Comparison of ENCODE assay signal across 28 cellular contexts in the genomic region with DNA sequence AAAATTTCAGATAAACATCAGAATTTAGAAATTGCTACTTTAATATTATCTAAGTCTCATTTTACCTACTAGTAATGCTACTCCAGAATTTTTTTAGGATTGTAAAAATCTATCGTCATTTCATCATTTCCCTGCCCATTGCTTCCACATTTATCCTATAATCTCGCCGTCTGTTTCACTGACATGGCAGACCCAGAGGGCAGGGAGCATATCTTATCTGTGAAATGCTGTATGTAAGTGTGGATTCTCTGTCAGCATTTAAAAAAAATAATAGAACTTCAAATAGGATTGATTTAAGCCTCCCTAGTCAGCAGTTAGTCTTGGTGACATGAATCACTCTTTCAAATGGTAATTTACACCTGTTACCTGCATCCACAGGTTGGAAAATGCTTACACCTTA.
"Had no signal": no experiment of that assay in that cellular context is flagged by ENCODE, and none has a peak within 500 bp of the region (broad histone marks: within the 10 kb centered on the region; RNA-seq: fewer than 3 reads in every experiment).

No MANE protein-coding gene starts in this region.

- H3K79me2 ChIP-seq: parathyroid adenoma had no signal

- H3K4me3 ChIP-seq: neural progenitor cell, ovary, psoas muscle, right lobe of liver, sigmoid colon, stomach, thoracic aorta, thyroid gland, tibial nerve, upper lobe of left lung, vagina had no signal

- H3K4me2 ChIP-seq: neural progenitor cell had no signal

- H3K27ac Mint-ChIP-seq: naive thymus-derived CD8-positive, alpha-beta T cell; nephron; neural progenitor cell; progenitor cell of endocrine pancreas; stimulated activated effector memory CD8-positive, alpha-beta T cell treated with anti-CD3 and anti-CD28 coated beads, Interleukin-12 subunit alpha, Interleukin-12 subunit beta, amount 100 ng/mL, for 72 hours; stimulated activated naive B cell treated with anti-CD40 and anti-IgM and Interleukin-4, amounts not matched to agents 10 μg/mL and 1 μg/mL and 100 μg/mL, for 72 hours; stimulated activated naive CD8-positive, alpha-beta T cell treated with anti-CD3 and anti-CD28 coated beads, Interleukin-15, Interleukin-2, amounts not matched to agents 100 ng/mL and 50 ng/mL, for 24 hours had no signal

- H3K27ac ChIP-seq: neural progenitor cell, ovary, parathyroid adenoma, psoas muscle, right lobe of liver, sigmoid colon, stomach, thyroid gland, tibial nerve, upper lobe of left lung, vagina had no signal

- H3K9ac ChIP-seq: neural progenitor cell, parathyroid adenoma had no signal

- H3K36me3 ChIP-seq: neural progenitor cell, ovary, right lobe of liver, sigmoid colon, stomach, thoracic aorta, thyroid gland, tibial nerve, upper lobe of left lung, vagina had no signal

- H3K9me3 ChIP-seq: ovary, psoas muscle, right lobe of liver, sigmoid colon, stomach, thoracic aorta, thyroid gland, tibial nerve, upper lobe of left lung, vagina had no signal

- H3K36me3 Mint-ChIP-seq: naive thymus-derived CD8-positive, alpha-beta T cell; neural progenitor cell; stimulated activated effector memory CD8-positive, alpha-beta T cell treated with anti-CD3 and anti-CD28 coated beads, Interleukin-12 subunit alpha, Interleukin-12 subunit beta, amount 100 ng/mL, for 72 hours; stimulated activated naive B cell treated with anti-CD40 and anti-IgM and Interleukin-4, amounts not matched to agents 10 μg/mL and 1 μg/mL and 100 μg/mL, for 72 hours had no signal

- H3K4me1 ChIP-seq: neural progenitor cell, parathyroid adenoma, psoas muscle, right lobe of liver, stomach, thyroid gland, tibial nerve, upper lobe of left lung, vagina had no signal

- ATAC-seq: naive thymus-derived CD8-positive, alpha-beta T cell; psoas muscle; right cardiac atrium; right lobe of liver; stimulated activated effector memory CD8-positive, alpha-beta T cell treated with anti-CD3 and anti-CD28 coated beads, Interleukin-12 subunit alpha, Interleukin-12 subunit beta, amount 100 ng/mL, for 72 hours; stimulated activated naive B cell treated with anti-CD40 and anti-IgM and Interleukin-4, amounts not matched to agents 10 μg/mL and 1 μg/mL and 100 μg/mL, for 72 hours had no signal

- H3K27me3 ChIP-seq: neural progenitor cell, ovary, right lobe of liver, sigmoid colon, stomach, thyroid gland, tibial nerve, upper lobe of left lung, vagina had no signal

- H3K4me3 Mint-ChIP-seq: naive thymus-derived CD8-positive, alpha-beta T cell; nephron; neural progenitor cell; stimulated activated effector memory CD8-positive, alpha-beta T cell treated with anti-CD3 and anti-CD28 coated beads, Interleukin-12 subunit alpha, Interleukin-12 subunit beta, amount 100 ng/mL, for 72 hours; stimulated activated naive B cell treated with anti-CD40 and anti-IgM and Interleukin-4, amounts not matched to agents 10 μg/mL and 1 μg/mL and 100 μg/mL, for 72 hours; stimulated activated naive CD8-positive, alpha-beta T cell treated with anti-CD3 and anti-CD28 coated beads, Interleukin-15, Interleukin-2, amounts not matched to agents 100 ng/mL and 50 ng/mL, for 24 hours had no signal

- H3K4me1 Mint-ChIP-seq: naive thymus-derived CD8-positive, alpha-beta T cell; nephron; neural progenitor cell; stimulated activated effector memory CD8-positive, alpha-beta T cell treated with anti-CD3 and anti-CD28 coated beads, Interleukin-12 subunit alpha, Interleukin-12 subunit beta, amount 100 ng/mL, for 72 hours; stimulated activated naive B cell treated with anti-CD40 and anti-IgM and Interleukin-4, amounts not matched to agents 10 μg/mL and 1 μg/mL and 100 μg/mL, for 72 hours had no signal

- H2AFZ ChIP-seq: neural progenitor cell, parathyroid adenoma had no signal

- H3K9me3 Mint-ChIP-seq: nephron, neural progenitor cell had no signal

- DNase-seq: naive thymus-derived CD8-positive, alpha-beta T cell; occipital lobe; ovary; posterior cingulate gyrus; psoas muscle; right cardiac atrium; right lobe of liver; sigmoid colon; small intestine; stimulated activated CD4-positive, alpha-beta T cell treated with anti-CD3 and anti-CD28 coated beads, Interleukin-15, amount 100 ng/mL, for 24 hours; stimulated activated CD4-positive, alpha-beta T cell treated with anti-CD3 and anti-CD28 coated beads, Interleukin-2, amount 100 ng/mL, for 24 hours; stimulated activated CD4-positive, alpha-beta T cell treated with anti-CD3 and anti-CD28 coated beads, Interleukin-2, amount 100 ng/mL, for 48 hours; stimulated activated CD4-positive, alpha-beta T cell treated with anti-CD3 and anti-CD28 coated beads, Interleukin-4, amount 100 ng/mL, for 24 hours; stimulated activated naive B cell treated with anti-CD40 and anti-IgM and Interleukin-4, amounts not matched to agents 10 μg/mL and 1 μg/mL and 100 μg/mL, for 72 hours; stimulated activated naive CD4-positive, alpha-beta T cell treated with Interleukin-2 at 50 U/mL for 16 hours; stomach; thyroid gland; trophoblast cell; upper lobe of left lung had no signal

- H3K27me3 Mint-ChIP-seq: naive thymus-derived CD8-positive, alpha-beta T cell; stimulated activated naive B cell treated with anti-CD40 and anti-IgM and Interleukin-4, amounts not matched to agents 10 μg/mL and 1 μg/mL and 100 μg/mL, for 72 hours; stimulated activated naive CD8-positive, alpha-beta T cell treated with anti-CD3 and anti-CD28 coated beads, Interleukin-15, Interleukin-2, amounts not matched to agents 100 ng/mL and 50 ng/mL, for 24 hours had no signal
